21 cellular contexts compared by ENCODE assay signal in genomic region chr2:232973796-232974195, GRCh38. TPM values are rescaled to one million over a fixed set of nuclear protein-coding genes. Genes with fewer than 3 reads are reported as not detected.
DNase-seq lines count a peak whose midpoint lies in the region; ATAC-seq and TF ChIP-seq lines count a peak whose summit lies in the region.
"Had no signal": no experiment of that assay in that cellular context is flagged by ENCODE, and none has a peak within 500 bp of the region (broad histone marks: within the 10 kb centered on the region; RNA-seq: fewer than 3 reads in every experiment).

No MANE protein-coding gene starts in this region.

- intact Hi-C loops in posterior vena cava (cut with DNase I): no loop called here

- H3K27me3 Mint-ChIP-seq in chondrocyte (ENCODE audit: low read depth): peaks cover 5% of the 10 kb centered on the region

- no peak overlapping the region for H3K4me3 Mint-ChIP-seq in chondrocyte (ENCODE audit: unreplicated experiment)
- H3K4me3 Mint-ChIP-seq: CD4-positive, CD25-positive, alpha-beta regulatory T cell; CD8-positive, alpha-beta memory T cell; GM23338 had no signal

- H3K4me1 Mint-ChIP-seq in chondrocyte (ENCODE audit: low read depth): no peaks in the 10 kb centered on the region
- H3K4me1 Mint-ChIP-seq: CD4-positive, CD25-positive, alpha-beta regulatory T cell; CD8-positive, alpha-beta memory T cell had no signal

- no peaks in the 10 kb centered on the region for H3K9me3 Mint-ChIP-seq in chondrocyte (ENCODE audit: low read depth)
- H3K9me3 Mint-ChIP-seq: GM23338 had no signal

- H3K27ac Mint-ChIP-seq in chondrocyte (ENCODE audit: unreplicated experiment): no peak overlapping the region
- H3K27ac Mint-ChIP-seq: CD4-positive, CD25-positive, alpha-beta regulatory T cell; CD8-positive, alpha-beta memory T cell; GM23338 had no signal

- no peak for TF ChIP-seq CTCF in chondrocyte (IDR thresholded peaks at IDR 0.05)

- H3K36me3 Mint-ChIP-seq in chondrocyte (ENCODE audit: low read depth): no peaks in the 10 kb centered on the region
- H3K36me3 Mint-ChIP-seq: CD4-positive, CD25-positive, alpha-beta regulatory T cell; CD8-positive, alpha-beta memory T cell had no signal

- ATAC-seq in SK-N-SH treated with all-trans-retinoic acid at 6 μM for 48 hours: no peak
- no peak for ATAC-seq in GM18870 (IDR thresholded peaks at IDR 0.05; ENCODE audit: unreplicated experiment)
- ATAC-seq: GM12878, GM23338 had no signal

- DNase-seq in chondrocyte (ENCODE audit: low spot score) (peak; percentile 32), mesenteric fat pad (ENCODE audit: low spot score) (peak; percentile 6), posterior vena cava (ENCODE audit: low spot score) (peak; percentile 26), GM19238 (ENCODE audit: insufficient read length, low spot score) (no peak)
- DNase-seq: BE2C; C1 segment of cervical spinal cord; CD4-positive, CD25-positive, alpha-beta regulatory T cell; CD8-positive, alpha-beta memory T cell; COR-L47; DMS 273 treated with DMSO at 0.1 percent for 48 hours; DMS53; DND-41; EL; HCEC 1CT; IMR-90 had no signal

TF ChIP-seq in SK-N-SH treated with all-trans-retinoic acid at 6 μM for 48 hours, 23 proteins besides CTCF, POLR2A, EP300 and RAD21:
- TF ChIP-seq ZNF70 (CRISPR knock-in tag; IDR thresholded peaks at IDR 0.05) (no peak), ZFP30 (CRISPR knock-in tag; IDR thresholded peaks at IDR 0.05) (no peak), ARNTL (CRISPR knock-in tag; IDR thresholded peaks at IDR 0.05; ENCODE audit: borderline replicate concordance, low read depth) (no peak), ZNF565 (CRISPR knock-in tag; conservative IDR thresholded peaks at IDR 0.05; ENCODE audit: low read depth) (no peak), OSR1 (CRISPR knock-in tag; IDR thresholded peaks at IDR 0.05) (no peak), CSDC2 (CRISPR knock-in tag; IDR thresholded peaks at IDR 0.05) (no peak), POU6F1 (CRISPR knock-in tag; IDR thresholded peaks at IDR 0.05; ENCODE audit: borderline replicate concordance, low read depth) (no peak), ZC3H10 (CRISPR knock-in tag; IDR thresholded peaks at IDR 0.05) (no peak)

RNA-seq across cellular contexts. Expression of gene NGEF, which starts 39.3 kb away (rescaled TPM):
- total RNA-seq in chondrocyte (0.10 to 0.46 TPM in 2 of 3 replicates, not detected in the other), mesenteric fat pad (0.35 TPM), posterior vena cava (1 to 10 TPM in 1 of 2 donors, under 1 TPM in 1; 0.88 to 5.3 TPM)
- total RNA-seq: CD4-positive, CD25-positive, alpha-beta regulatory T cell; GM12878 had no signal

RNA-seq across cellular contexts. Expression of gene NEU2, which starts 58.7 kb away (rescaled TPM):
- not detected in 3 replicates for total RNA-seq in chondrocyte
- total RNA-seq in mesenteric fat pad: not detected
- not detected for total RNA-seq in posterior vena cava
- total RNA-seq: A172; CD4-positive, CD25-positive, alpha-beta regulatory T cell; CD8-positive, alpha-beta memory T cell; G401; GM12878; GM23338; IMR-90 had no signal
